In genomic region chr2:172709566-172710291, GRCh38 we compare ENCODE assay signal across 14 cellular contexts. TPM values are rescaled to one million over a fixed set of nuclear protein-coding genes. Genes with fewer than 3 reads are reported as not detected.
DNase-seq lines count a peak whose midpoint lies in the region; TF ChIP-seq lines count a peak whose summit lies in the region.
"Had no signal": no experiment of that assay in that cellular context is flagged by ENCODE, and none has a peak within 500 bp of the region (broad histone marks: within the 10 kb centered on the region; RNA-seq: fewer than 3 reads in every experiment).

No MANE protein-coding gene starts in this region.

- H3K27ac Mint-ChIP-seq in activated naive CD4-positive, alpha-beta T cell treated with anti-CD3 and anti-CD28 coated beads, Interleukin-2, amount 10 ng/mL, durations not matched to agents 7 days and 5 days, result no peak overlapping the region
- H3K27ac Mint-ChIP-seq: B cell; CD8-positive, alpha-beta T cell had no signal

- CTCF ChIA-PET in activated naive CD4-positive, alpha-beta T cell treated with anti-CD3 and anti-CD28 coated beads, Interleukin-2, amount 10 ng/mL, durations not matched to agents 7 days and 5 days (lab: Charles Lee), result interaction anchor here (1.0 to 1.6 kb wide), 8 partner anchors 8 to 537 kb away, joined by 3 to 8 read pairs (median 5); no protein-coding TSS in a partner anchor

- H3K4me3 ChIP-seq in Karpas-422 (ENCODE audit: low read length) (no peak overlapping the region), OCI-LY3 (ENCODE audit: low read length) (peak overlapping the region; percentile 22), dorsolateral prefrontal cortex (no peak overlapping the region)
- H3K4me3 ChIP-seq: PC-9 had no signal

- H3K27ac ChIP-seq in Karpas-422 (ENCODE audit: low read length) (no peak overlapping the region), OCI-LY3 (ENCODE audit: low read length) (no peak overlapping the region), dorsolateral prefrontal cortex (no peak overlapping the region)
- H3K27ac ChIP-seq: C4-2B, PC-9 had no signal

- H3K9ac ChIP-seq in Karpas-422 (ENCODE audit: low read length), result 0 out of 2 replicates have a peak overlapping the region, but pooled peaks have one; percentile 5
- no peak overlapping the region for H3K9ac ChIP-seq in OCI-LY3 (ENCODE audit: low read length)

- no peaks in the 10 kb centered on the region for H3K79me2 ChIP-seq in Karpas-422 (ENCODE audit: low read length)
- H3K79me2 ChIP-seq in OCI-LY3 (ENCODE audit: low read length), result no peaks in the 10 kb centered on the region

- no peaks in the 10 kb centered on the region for H3K9me3 ChIP-seq in Karpas-422 (ENCODE audit: low read length)
- no peaks in the 10 kb centered on the region for H3K9me3 ChIP-seq in OCI-LY3 (ENCODE audit: insufficient read depth, low read length)

- in situ Hi-C loops in Caki2 (cut with HindIII; ENCODE audit: low pct_unique_long_range_greater_than_20kb, low sequenced_read_pairs), result no loop called here

- H3K36me3 ChIP-seq in Karpas-422 (ENCODE audit: insufficient read depth, low read length) (no peaks in the 10 kb centered on the region), OCI-LY3 (replicated peaks; ENCODE audit: low read depth, low read length) (no peaks in the 10 kb centered on the region)

- H2AFZ ChIP-seq in Karpas-422 (ENCODE audit: low read length), result no peak overlapping the region
- H2AFZ ChIP-seq in OCI-LY3 (ENCODE audit: low read depth, low read length), result no peak overlapping the region
- H2AFZ ChIP-seq: PC-9 had no signal

- H3K4me2 ChIP-seq in Karpas-422 (ENCODE audit: low read depth, low read length, poor library complexity, severe bottlenecking) (peak overlapping the region; percentile 58), OCI-LY3 (ENCODE audit: low read length) (peak overlapping the region; percentile 56)
- H3K4me2 ChIP-seq: PC-9 had no signal

- H3K9me2 ChIP-seq in Karpas-422 (replicated peaks; ENCODE audit: insufficient read depth, low read length), result no peaks in the 10 kb centered on the region

- no peaks in the 10 kb centered on the region for H3K4me1 Mint-ChIP-seq in activated naive CD4-positive, alpha-beta T cell treated with anti-CD3 and anti-CD28 coated beads, Interleukin-2, amount 10 ng/mL, durations not matched to agents 7 days and 5 days
- H3K4me1 Mint-ChIP-seq: B cell had no signal

- intact Hi-C loops in dorsolateral prefrontal cortex (cut with DNase I), result loop anchor here (5.0 to 10.0 kb wide), 3 partner anchors 95 to 537 kb away; no protein-coding TSS in a partner anchor

- H4K20me1 ChIP-seq in Karpas-422 (ENCODE audit: insufficient read depth, low read depth, low read length) (no peaks in the 10 kb centered on the region), OCI-LY3 (ENCODE audit: insufficient read depth, low read length) (no peaks in the 10 kb centered on the region)

- H3K4me1 ChIP-seq in Karpas-422 (ENCODE audit: low read length) (peaks cover 17% of the 10 kb centered on the region), OCI-LY3 (ENCODE audit: low read length) (peaks cover 9% of the 10 kb centered on the region)
- H3K4me1 ChIP-seq: Caco-2 had no signal

- TF ChIP-seq CTCF in OCI-LY3 (IDR thresholded peaks at IDR 0.05; ENCODE audit: low read depth, low read length) (no peak), dorsolateral prefrontal cortex (IDR thresholded peaks at IDR 0.05 in 54 of 56, conservative IDR thresholded peaks at IDR 0.05 in 2 of 56; ENCODE audit: low read depth in 1 of 56, partially characterized antibody in 56 of 56) (no peak)

- no peaks in the 10 kb centered on the region for H3K27me3 ChIP-seq in Karpas-422 (ENCODE audit: low read length)
- peaks cover 20% of the 10 kb centered on the region for H3K27me3 ChIP-seq in OCI-LY3 (ENCODE audit: low read depth, low read length)
- no peaks in the 10 kb centered on the region for H3K27me3 ChIP-seq in dorsolateral prefrontal cortex

- no peaks in the 10 kb centered on the region for H3K36me3 Mint-ChIP-seq in activated naive CD4-positive, alpha-beta T cell treated with anti-CD3 and anti-CD28 coated beads, Interleukin-2, amount 10 ng/mL, durations not matched to agents 7 days and 5 days
- H3K36me3 Mint-ChIP-seq: CD8-positive, alpha-beta T cell had no signal

- DNase-seq in Caki2 (ENCODE audit: low read depth) (peak; percentile 69), Karpas-422 (peak; percentile 62), kidney tubule cell (ENCODE audit: low spot score) (peak; percentile 58), dorsolateral prefrontal cortex (no peak), T1000 (lab: John Stamatoyannopoulos, UW) (no peak)
- no peak for DNase-seq in activated naive CD4-positive, alpha-beta T cell treated with anti-CD3 and anti-CD28 coated beads, Interleukin-2, amount 10 ng/mL, durations not matched to agents 7 days and 5 days
- DNase-seq: DMS 273 treated with DMSO at 0.1 percent for 48 hours, NCI-H1436 treated with DMSO at 0.1 percent for 48 hours had no signal

- H3K4me3 Mint-ChIP-seq in activated naive CD4-positive, alpha-beta T cell treated with anti-CD3 and anti-CD28 coated beads, Interleukin-2, amount 10 ng/mL, durations not matched to agents 7 days and 5 days, result no peak overlapping the region
- H3K4me3 Mint-ChIP-seq: B cell; CD8-positive, alpha-beta T cell had no signal

- H3K27me3 Mint-ChIP-seq in activated naive CD4-positive, alpha-beta T cell treated with anti-CD3 and anti-CD28 coated beads, Interleukin-2, amount 10 ng/mL, durations not matched to agents 7 days and 5 days, result peaks cover 35% of the 10 kb centered on the region

- H3K9me3 Mint-ChIP-seq in activated naive CD4-positive, alpha-beta T cell treated with anti-CD3 and anti-CD28 coated beads, Interleukin-2, amount 10 ng/mL, durations not matched to agents 7 days and 5 days, result no peaks in the 10 kb centered on the region
- H3K9me3 Mint-ChIP-seq: CD8-positive, alpha-beta T cell had no signal

RNA-seq across cellular contexts. Expression of gene RAPGEF4, which starts 25.9 kb away (rescaled TPM):
- 3.3 TPM in 1 of 2 replicates, not detected in the other for total RNA-seq in Caki2 (2014; rRNA removed; shearing (Covaris generic); ENCODE audit: low replicate concordance)
- total RNA-seq in Karpas-422 (2014; rRNA removed; shearing (Covaris generic); ENCODE audit: low replicate concordance), result 0.47 and 0.97 TPM in 2 replicates
- 100 to 1,000 TPM; 124 to 383 (median 245) TPM for total RNA-seq in dorsolateral prefrontal cortex
- total RNA-seq: PC-9 had no signal

Comparison
In these comparisons a context has a peak if more than half of its experiments do, and no peak if none do; other contexts are left out.
1. DNase-seq: peak in Caki2 (single experiment), Karpas-422 (single experiment) and kidney tubule cell (single experiment); none in activated naive CD4-positive, alpha-beta T cell treated with anti-CD3 and anti-CD28 coated beads, Interleukin-2, amount 10 ng/mL, durations not matched to agents 7 days and 5 days (single experiment), dorsolateral prefrontal cortex (0 of 10) and T1000 (single experiment).
2. RNA of gene RAPGEF4, which starts 25.9 kb away (total RNA-seq): 124 to 383 TPM in dorsolateral prefrontal cortex; 0.47 to 0.97 TPM in Karpas-422 and 3.3 TPM in Caki2; every median in the first group is over 10 times any median in the second.